In genomic region chr11:68030318-68031135, GRCh38 we compare ENCODE assay signal across 1 cellular context.
A peak's percentile ranks its signal among the peaks of the same experiment; 100 is the strongest.
TF ChIP-seq lines count a peak whose summit lies in the region.

TSS of gene NDUFS8 (plus strand) at chr11:68030681. CDS start at chr11:68032152, 1,471 bp downstream.

TF ChIP-seq in HepG2, 621 proteins besides CTCF, POLR2A, EP300 and RAD21 (continued from another document and continues in another):
- 0 out of 2 replicates have a peak, but pooled peaks have one; percentile 26 for TF ChIP-seq ZNF451 (CRISPR knock-in tag; IDR thresholded peaks at IDR 0.05)
- TF ChIP-seq HINFP (CRISPR knock-in tag; IDR thresholded peaks at IDR 0.05; ENCODE audit: low read depth), result no peak
- no peak for TF ChIP-seq MBNL3 (CRISPR knock-in tag; conservative IDR thresholded peaks at IDR 0.05)
- no peak for TF ChIP-seq ADNP (CRISPR knock-in tag; IDR thresholded peaks at IDR 0.05)
- TF ChIP-seq SP2 (CRISPR knock-in tag; IDR thresholded peaks at IDR 0.05), result peak; percentile 90
- TF ChIP-seq ZNF773 (CRISPR knock-in tag; IDR thresholded peaks at IDR 0.05; ENCODE audit: borderline replicate concordance), result no peak
- TF ChIP-seq ARID3A (IDR thresholded peaks at IDR 0.05; ENCODE audit: low read depth, low read length), result no peak
- peak; percentile 66; the same call in 1 of the 2 replicates for TF ChIP-seq TFDP2 (CRISPR knock-in tag; IDR thresholded peaks at IDR 0.05)
- TF ChIP-seq ARNT (IDR thresholded peaks at IDR 0.05), result no peak
- TF ChIP-seq DNMT3B (CRISPR knock-in tag; conservative IDR thresholded peaks at IDR 0.05), result no peak
- TF ChIP-seq MTA1 (CRISPR knock-in tag; IDR thresholded peaks at IDR 0.05; ENCODE audit: borderline replicate concordance), result 0 out of 2 replicates have a peak, but pooled peaks have one; percentile 45
- TF ChIP-seq MED1 (CRISPR knock-in tag; IDR thresholded peaks at IDR 0.05), result no peak; the same call in 1 of the 2 replicates
- TF ChIP-seq GLI4 (CRISPR knock-in tag; IDR thresholded peaks at IDR 0.05; ENCODE audit: borderline replicate concordance), result no peak
- no peak for TF ChIP-seq ZFP1 (CRISPR knock-in tag; IDR thresholded peaks at IDR 0.05)
- TF ChIP-seq RXRA (CRISPR knock-in tag; IDR thresholded peaks at IDR 0.05), result peak; percentile 39; the same call in 1 of the 2 replicates
- no peak for TF ChIP-seq PRPF4 (IDR thresholded peaks at IDR 0.05; ENCODE audit: low read depth, low read length, poor library complexity, severe bottlenecking)
- no peak for TF ChIP-seq HNF4G (IDR thresholded peaks at IDR 0.05; ENCODE audit: borderline replicate concordance, low read depth, low read length)
- no peak for TF ChIP-seq HNF4G (CRISPR knock-in tag; IDR thresholded peaks at IDR 0.05; ENCODE audit: borderline replicate concordance, low read depth)
- TF ChIP-seq NFKBIZ (CRISPR knock-in tag; IDR thresholded peaks at IDR 0.05), result no peak
- no peak for TF ChIP-seq EHMT2 (IDR thresholded peaks at IDR 0.05; ENCODE audit: borderline replicate concordance, low read depth, low read length)
- no peak for TF ChIP-seq SMARCC2 (IDR thresholded peaks at IDR 0.05)
- TF ChIP-seq SNAPC2 (CRISPR knock-in tag; IDR thresholded peaks at IDR 0.05), result no peak
- no peak for TF ChIP-seq HOXA7 (CRISPR knock-in tag; IDR thresholded peaks at IDR 0.05)
- TF ChIP-seq ZNF207 (IDR thresholded peaks at IDR 0.05; ENCODE audit: borderline replicate concordance), result no peak
- TF ChIP-seq ZNF333 (CRISPR knock-in tag; IDR thresholded peaks at IDR 0.05; ENCODE audit: borderline replicate concordance), result no peak
- no peak for TF ChIP-seq ZHX1 (CRISPR knock-in tag; IDR thresholded peaks at IDR 0.05; ENCODE audit: low read depth)
- no peak for TF ChIP-seq PRDM4 (CRISPR knock-in tag; IDR thresholded peaks at IDR 0.05; ENCODE audit: borderline replicate concordance)
- no peak for TF ChIP-seq MLLT10 (CRISPR knock-in tag; IDR thresholded peaks at IDR 0.05)
- 0 out of 2 replicates have a peak, but pooled peaks have one; percentile 44 for TF ChIP-seq ZBTB7A (CRISPR knock-in tag; IDR thresholded peaks at IDR 0.05)
- no peak for TF ChIP-seq ZNF816 (CRISPR knock-in tag; IDR thresholded peaks at IDR 0.05; ENCODE audit: borderline replicate concordance)
- no peak for TF ChIP-seq TRAFD1 (CRISPR knock-in tag; IDR thresholded peaks at IDR 0.05; ENCODE audit: borderline replicate concordance)
- TF ChIP-seq JUN (CRISPR knock-in tag; IDR thresholded peaks at IDR 0.05), result no peak
- TF ChIP-seq ZNF30 (CRISPR knock-in tag; IDR thresholded peaks at IDR 0.05), result peak; percentile 85
- no peak for TF ChIP-seq ARNTL (CRISPR knock-in tag; IDR thresholded peaks at IDR 0.05)
- no peak; the same call in 1 of the 2 replicates for TF ChIP-seq KLF6 (CRISPR knock-in tag; IDR thresholded peaks at IDR 0.05)
- TF ChIP-seq ZNF563 (CRISPR knock-in tag; IDR thresholded peaks at IDR 0.05), result peak; percentile 75; the same call in 1 of the 2 replicates
- TF ChIP-seq ZMYM2 (CRISPR knock-in tag; IDR thresholded peaks at IDR 0.05), result no peak
- 0 out of 2 replicates have a peak, but pooled peaks have one; percentile 28 for TF ChIP-seq ZNF747 (CRISPR knock-in tag; IDR thresholded peaks at IDR 0.05; ENCODE audit: borderline replicate concordance)
- no peak for TF ChIP-seq PREB (CRISPR knock-in tag; IDR thresholded peaks at IDR 0.05)
- peak; percentile 77 for TF ChIP-seq ZNF407 (CRISPR knock-in tag; IDR thresholded peaks at IDR 0.05; ENCODE audit: not compliant biosample characterization)
- no peak for TF ChIP-seq PRMT3 (CRISPR knock-in tag; IDR thresholded peaks at IDR 0.05; ENCODE audit: borderline replicate concordance, low read depth)
- TF ChIP-seq KDM2A (CRISPR knock-in tag; IDR thresholded peaks at IDR 0.05; ENCODE audit: borderline replicate concordance, low read depth), result peak; percentile 65; the same call in 1 of the 2 replicates
- TF ChIP-seq ZNF777 (CRISPR knock-in tag; IDR thresholded peaks at IDR 0.05), result no peak
- TF ChIP-seq POLR2AphosphoS2 (IDR thresholded peaks at IDR 0.05; ENCODE audit: low read depth, low read length), result no peak
- no peak for TF ChIP-seq STAT5B (CRISPR knock-in tag; IDR thresholded peaks at IDR 0.05)
